Comparison of ENCODE assay signal across 8 cellular contexts in genomic region chr4:70839537-70840093, GRCh38. TPM values are rescaled to one million over a fixed set of nuclear protein-coding genes. Genes with fewer than 3 reads are reported as not detected.
DNase-seq lines count a peak whose midpoint lies in the region; ATAC-seq and TF ChIP-seq lines count a peak whose summit lies in the region.

TSS of gene GRSF1 (minus strand) at chr4:70839890. CDS start at chr4:70839827, 63 bp downstream.

- peak within 1 kb of the TSS; percentile 93 to 97 (median 97) for H3K4me3 Mint-ChIP-seq in T-cell

- H3K4me1 Mint-ChIP-seq in T-cell, result peaks cover 20 to 46% (median 24%) of the 10 kb centered on the region in 3 donors

- POLR2A ChIA-PET in T-cell (lab: Charles Lee), result interaction anchor here (0.5 to 0.6 kb wide), 4 partner anchors 11 to 183 kb away, joined by 3 to 8 read pairs (median 4); no protein-coding TSS in a partner anchor

- ATAC-seq in HG02678 (IDR thresholded peaks at IDR 0.05; ENCODE audit: unreplicated experiment), result peak; percentile 64
- ATAC-seq in T-cell (replicated peaks in 1 of 4), result peak; percentile 89 to 93 (median 90)
- peak; percentile 96 to 98 (median 97) for ATAC-seq in heart right ventricle
- ATAC-seq in upper lobe of left lung (ENCODE audit: low FRiP score in 2 of 2), result peak; percentile 97 to 98

- TF ChIP-seq POLR2A in upper lobe of left lung (IDR thresholded peaks at IDR 0.05), result peak in 3 of 4 donors; percentile 27 to 76 (median 76)

- intact Hi-C loops in heart right ventricle (cut with DNase I), result loop anchor here in 9 of 10 donors (2.0 to 10.0 kb wide), 11 partner anchors 55 to 155 kb away; partner anchors contain the start of genes DCK (in 9 of the 9), MOB1B (in 5 of the 9) and UTP3 (in 2 of the 9)
- intact Hi-C loops in posterior vena cava (cut with DNase I), result no loop called here

- H3K9me3 ChIP-seq in heart right ventricle (no peaks in the 10 kb centered on the region), upper lobe of left lung (no peaks in the 10 kb centered on the region)

- peaks cover 11% of the 10 kb centered on the region for H3K36me3 Mint-ChIP-seq in T-cell

- H3K27me3 Mint-ChIP-seq in T-cell, result no peaks in the 10 kb centered on the region

- DNase-seq in NCI-H128 (lab: John Stamatoyannopoulos, UW; ENCODE audit: unreplicated experiment) (peak; percentile 14), T-cell (peak; percentile 84 to 96 (median 94)), heart right ventricle (peak; percentile 94 to 96), posterior vena cava (ENCODE audit: low spot score) (peak; percentile 99), upper lobe of left lung (peak; percentile 95 to 97)

- H3K36me3 ChIP-seq in heart right ventricle (peaks cover 0 to 16% (median 11%) of the 10 kb centered on the region in 9 donors), upper lobe of left lung (peaks cover 0 to 10% (median 6%) of the 10 kb centered on the region in 4 donors)

- H3K4me3 ChIP-seq in GM12875 (ENCODE audit: low read depth, low read length) (peak within 1 kb of the TSS; percentile 94), heart right ventricle (peak within 1 kb of the TSS; percentile 59 to 95 (median 88)), upper lobe of left lung (peak within 1 kb of the TSS; percentile 87 to 99 (median 96))

- H3K27ac ChIP-seq in adipose tissue (ENCODE audit: low read depth, low read length), result peak within 1 kb of the TSS; percentile 30
- H3K27ac ChIP-seq in heart right ventricle, result peak within 1 kb of the TSS; percentile 81 to 99 (median 96)
- peak within 1 kb of the TSS; percentile 92 to 96 (median 95) for H3K27ac ChIP-seq in upper lobe of left lung

- H3K27ac Mint-ChIP-seq in T-cell, result peak within 1 kb of the TSS; percentile 96 to 97

- no peak for TF ChIP-seq EP300 in upper lobe of left lung (IDR thresholded peaks at IDR 0.05)

- no peaks in the 10 kb centered on the region for H3K9me3 Mint-ChIP-seq in T-cell

- TF ChIP-seq CTCF in GM12875 (IDR thresholded peaks at IDR 0.05; ENCODE audit: borderline replicate concordance, insufficient read depth, low read depth, low read length) (peak; percentile 30; the same call in 1 of the 2 replicates), heart right ventricle (IDR thresholded peaks at IDR 0.05) (peak in 5 of 9 donors; percentile 17 to 48 (median 36)), upper lobe of left lung (IDR thresholded peaks at IDR 0.05) (peak in 3 of 6 experiments; percentile 22 to 51 (median 33))

- WGBS in adipose tissue, 3 donors, result 0% methylated on average over 42 to 58 of the region's 59 CpGs
- 1% methylated on average over 54 to 57 of the region's 59 CpGs for WGBS in heart right ventricle, 2 donors
- WGBS in upper lobe of left lung, 2 donors, result 6% methylated on average over 22 of the region's 59 CpGs; no CpG with 5 or more reads in 1 of the 2 donors

- H3K27me3 ChIP-seq in heart right ventricle (no peaks in the 10 kb centered on the region), upper lobe of left lung (no peaks in the 10 kb centered on the region)

- CTCF ChIA-PET in T-cell (lab: Charles Lee), result interaction anchor here (0.6 to 1.9 kb wide), 3 partner anchors 104 to 157 kb away, joined by 4 to 10 read pairs (median 7); no protein-coding TSS in a partner anchor

- H3K4me1 ChIP-seq in heart right ventricle, result peaks cover 3 to 32% (median 27%) of the 10 kb centered on the region in 9 donors
- peaks cover 20 to 33% (median 26%) of the 10 kb centered on the region in 4 donors for H3K4me1 ChIP-seq in upper lobe of left lung

RNA-seq across cellular contexts. Expression of gene GRSF1, which starts in this region (rescaled TPM):
- 10 to 100 TPM; 42.6 to 48.8 (median 44.7) TPM for total RNA-seq in T-cell
- polyA plus RNA-seq in adipose tissue, result 10 to 100 TPM; 38.9 to 49.5 (median 48.8) TPM
- 100 to 1,000 TPM in 7 of 10 donors, 10 to 100 TPM in 3; 85.1 to 131 (median 101) TPM for total RNA-seq in heart right ventricle
- 10 to 100 TPM; 33.7 to 54.7 TPM for polyA plus RNA-seq in heart right ventricle
- 10 to 100 TPM; 43.5 to 44.0 TPM for total RNA-seq in posterior vena cava
- 10 to 100 TPM; 25.9 to 59.1 (median 50.0) TPM for total RNA-seq in upper lobe of left lung

Comparison
In these comparisons a context has a peak if more than half of its experiments do, and no peak if none do; other contexts are left out.
1. Peak in every context shown above with its lines: DNase-seq, ATAC-seq, H3K4me3 ChIP-seq and H3K27ac ChIP-seq.
2. DNase-seq: peak in every context shown above with its lines; median percentile 99 in posterior vena cava; 96 in upper lobe of left lung; 95 in heart right ventricle; 94 in T-cell; 14 in NCI-H128.
3. H3K27ac ChIP-seq: peak in every context shown above with its lines; median percentile 96 in heart right ventricle; 95 in upper lobe of left lung; 30 in adipose tissue.
4. intact Hi-C loops: an anchor here in heart right ventricle (2.0 to 10.0 kb wide); none called in posterior vena cava.